In genomic region chr2:217290467-217290866, GRCh38 we compare ENCODE assay signal across 16 cellular contexts.
"Had no signal": no experiment of that assay in that cellular context is flagged by ENCODE, and none has a peak within 500 bp of the region (broad histone marks: within the 10 kb centered on the region; RNA-seq: fewer than 3 reads in every experiment).

No MANE protein-coding gene starts in this region.

- H3K9me3 Mint-ChIP-seq: T-cell had no signal

- ATAC-seq: activated CD8-positive, alpha-beta T cell treated with anti-CD3 and anti-CD28 coated beads, Interleukin-2, amount 10 ng/mL, durations not matched to agents 7 days and 5 days; left colon; mucosa of descending colon; natural killer cell; T-cell had no signal

- H3K27ac Mint-ChIP-seq: activated CD8-positive, alpha-beta T cell treated with anti-CD3 and anti-CD28 coated beads, Interleukin-2, amount 10 ng/mL, durations not matched to agents 7 days and 5 days; natural killer cell; T-cell had no signal

- FAIRE-seq: colon, pancreas had no signal

- H3K4me3 ChIP-seq: lung, mucosa of descending colon, pancreas, skin epidermis, tibial artery had no signal

- H3K4me1 Mint-ChIP-seq: natural killer cell, T-cell had no signal

- H3K4me3 Mint-ChIP-seq: activated CD8-positive, alpha-beta T cell treated with anti-CD3 and anti-CD28 coated beads, Interleukin-2, amount 10 ng/mL, durations not matched to agents 7 days and 5 days; natural killer cell; T-cell had no signal

- H3K9me3 ChIP-seq: mucosa of descending colon, pancreas, tibial artery had no signal

- H3K36me3 ChIP-seq: pancreas, tibial artery had no signal

- DNase-seq: activated CD4-positive, alpha-beta T cell treated with anti-CD3 and anti-CD28 coated beads for 48 hours; activated CD8-positive, alpha-beta memory T cell treated with anti-CD3 and anti-CD28 coated beads, Interleukin-2, amount 50 U/mL, for 48 hours; activated CD8-positive, alpha-beta T cell treated with anti-CD3 and anti-CD28 coated beads, Interleukin-2, amount 10 ng/mL, durations not matched to agents 7 days and 5 days; activated naive CD4-positive, alpha-beta T cell; aorta; head of caudate nucleus; left colon; mucosa of descending colon; natural killer cell; T-cell; tibial artery had no signal

- H3K36me3 Mint-ChIP-seq: natural killer cell, T-cell had no signal

- H3K27me3 ChIP-seq: foreskin keratinocyte, pancreas, tibial artery had no signal

- H3K27ac ChIP-seq: foreskin keratinocyte, pancreas, skin epidermis, tibial artery had no signal
